Comparison of ENCODE assay signal across 8 cellular contexts in genomic region chr9:113602126-113603119, GRCh38.
DNase-seq lines count a peak whose midpoint lies in the region; ATAC-seq, FAIRE-seq and TF ChIP-seq lines count a peak whose summit lies in the region.

No MANE protein-coding gene starts in this region.

- peaks cover 1% of the 10 kb centered on the region for H3K79me1 ChIP-seq in mesendoderm (ENCODE audit: low read length)

- no peak overlapping the region for H3K4me2 ChIP-seq in mesendoderm (ENCODE audit: low read length)

- peak; percentile 88 for ATAC-seq in GM21360 (IDR thresholded peaks at IDR 0.05; ENCODE audit: unreplicated experiment)
- ATAC-seq in HG03097 (IDR thresholded peaks at IDR 0.05; ENCODE audit: low FRiP score, unreplicated experiment): no peak

- no peak overlapping the region for H2BK15ac ChIP-seq in mesendoderm (replicated peaks; ENCODE audit: low read depth)

- no peak overlapping the region for H3K4ac ChIP-seq in mesendoderm (ENCODE audit: low read depth, low read length)

- H3K27me3 ChIP-seq in SJCRH30 (no peaks in the 10 kb centered on the region), bronchial epithelial cell (ENCODE audit: control insufficient read depth, insufficient read depth, low read length) (no peaks in the 10 kb centered on the region), mesendoderm (ENCODE audit: insufficient read depth, low read length, poor library complexity) (no peaks in the 10 kb centered on the region)

- H3K36me3 ChIP-seq in SJCRH30: peaks cover 2% of the 10 kb centered on the region; the same call in 1 of the 2 replicates
- peaks cover 2% of the 10 kb centered on the region for H3K36me3 ChIP-seq in bronchial epithelial cell (ENCODE audit: control insufficient read depth, insufficient read depth, low read length)
- H3K36me3 ChIP-seq in mesendoderm (ENCODE audit: control insufficient read depth, insufficient read depth, low read length): peaks cover 1% of the 10 kb centered on the region

- no peak overlapping the region for H3K23ac ChIP-seq in mesendoderm (ENCODE audit: low read length)

- no CpG with 5 or more reads among the region's 19 CpGs for WGBS in mesendoderm (ENCODE audit: extremely low coverage, insufficient coverage, low lambda C conversion rate)

- H2BK5ac ChIP-seq in mesendoderm (ENCODE audit: low read length): peak overlapping the region; percentile 15

- DNase-seq in D341Med (ENCODE audit: low spot score) (peak; percentile 67), HuH-7 (ENCODE audit: low spot score) (peak; percentile 58), SJCRH30 (peak; percentile 87), bronchial epithelial cell (ENCODE audit: low read depth) (peak; percentile 82), mesendoderm (peak; percentile 82), stromal cell of bone marrow (ENCODE audit: low read depth) (peak; percentile 79)

- H3K56ac ChIP-seq in mesendoderm (ENCODE audit: low read length): peak overlapping the region; percentile 45

- no peak overlapping the region for H3K18ac ChIP-seq in mesendoderm (ENCODE audit: low read length)

- no peak overlapping the region for H3K9ac ChIP-seq in mesendoderm (ENCODE audit: low read length)

- H3K4me3 ChIP-seq in SJCRH30: no peak overlapping the region
- H3K4me3 ChIP-seq in bronchial epithelial cell (ENCODE audit: low read depth, low read length): no peak overlapping the region
- no peak overlapping the region for H3K4me3 ChIP-seq in mesendoderm (ENCODE audit: low read length)

- H4K5ac ChIP-seq in mesendoderm (ENCODE audit: low read length): no peak overlapping the region

- H3K4me1 ChIP-seq in SJCRH30: peaks cover 41% of the 10 kb centered on the region
- H3K4me1 ChIP-seq in mesendoderm (ENCODE audit: control insufficient read depth, low read depth, low read length): peaks cover 6% of the 10 kb centered on the region

- H3K27ac ChIP-seq in SJCRH30 (peak overlapping the region; percentile 7; the same call in 1 of the 2 replicates), mesendoderm (ENCODE audit: low read depth, low read length) (no peak overlapping the region)

- FAIRE-seq in bronchial epithelial cell (lab: Jason Lieb, UNC): no peak

- no peak overlapping the region for H2BK120ac ChIP-seq in mesendoderm (ENCODE audit: low read depth, low read length)

- no peaks in the 10 kb centered on the region for H3K9me3 ChIP-seq in SJCRH30 (replicated peaks)

- H3K79me2 ChIP-seq in mesendoderm (ENCODE audit: control insufficient read depth, insufficient read depth, low read length): no peaks in the 10 kb centered on the region

- no peak for TF ChIP-seq CTCF in bronchial epithelial cell (IDR thresholded peaks at IDR 0.05; ENCODE audit: insufficient read depth, low read length, severe bottlenecking)

- no peak overlapping the region for H4K8ac ChIP-seq in mesendoderm (ENCODE audit: low read depth, low read length)

- H2AK5ac ChIP-seq in mesendoderm (ENCODE audit: low read length): no peak overlapping the region
